In genomic region chr18:25164837-25165791, GRCh38 we compare ENCODE assay signal across 9 cellular contexts.
A peak's percentile ranks its signal among the peaks of the same experiment; 100 is the strongest.
DNase-seq lines count a peak whose midpoint lies in the region; ATAC-seq, FAIRE-seq and TF ChIP-seq lines count a peak whose summit lies in the region.
"Had no signal": no experiment of that assay in that cellular context is flagged by ENCODE, and none has a peak within 500 bp of the region (broad histone marks: within the 10 kb centered on the region; RNA-seq: fewer than 3 reads in every experiment).

No MANE protein-coding gene starts in this region.

- no peaks in the 10 kb centered on the region for H3K9me3 Mint-ChIP-seq in activated T-helper 17 cell treated with anti-CD3 and anti-CD28 coated beads, Interleukin-2, amount 50 U/mL, for 72 hours

- TF ChIP-seq CTCF in upper lobe of left lung (IDR thresholded peaks at IDR 0.05) = peak in 2 of 6 experiments; percentile 8 to 14

- no peak for TF ChIP-seq POLR2A in upper lobe of left lung (IDR thresholded peaks at IDR 0.05)

- H3K27me3 Mint-ChIP-seq in activated T-helper 17 cell treated with anti-CD3 and anti-CD28 coated beads, Interleukin-2, amount 50 U/mL, for 72 hours = peaks cover 3% of the 10 kb centered on the region

- no peak overlapping the region for H3K27ac Mint-ChIP-seq in activated T-helper 17 cell treated with anti-CD3 and anti-CD28 coated beads, Interleukin-2, amount 50 U/mL, for 72 hours

- WGBS in upper lobe of left lung, 2 donors = 20 to 22% methylated on average over 10 of the region's 10 CpGs

- peaks cover 13% of the 10 kb centered on the region for H3K4me1 Mint-ChIP-seq in activated T-helper 17 cell treated with anti-CD3 and anti-CD28 coated beads, Interleukin-2, amount 50 U/mL, for 72 hours

- H3K27ac ChIP-seq in upper lobe of left lung = peak overlapping the region in 1 of 4 donors; percentile 5
- H3K27ac ChIP-seq: HL-60 had no signal

- H3K4me3 Mint-ChIP-seq in activated T-helper 17 cell treated with anti-CD3 and anti-CD28 coated beads, Interleukin-2, amount 50 U/mL, for 72 hours = peak overlapping the region; percentile 58

- H3K36me3 Mint-ChIP-seq in activated T-helper 17 cell treated with anti-CD3 and anti-CD28 coated beads, Interleukin-2, amount 50 U/mL, for 72 hours (ENCODE audit: low read depth) = no peaks in the 10 kb centered on the region

- DNase-seq in Ammon's horn (ENCODE audit: low spot score) = peak; percentile 13
- DNase-seq in iris pigment epithelial cell (ENCODE audit: low read depth) = peak; percentile 24
- DNase-seq in upper lobe of left lung = peak in 1 of 2 donors; percentile 20
- DNase-seq in SKM-1 treated with dmso at 0.1 percent for 144 hours (lab: John Stamatoyannopoulos, UW; ENCODE audit: unreplicated experiment) = no peak
- DNase-seq in HTR-8/SVneo (ENCODE audit: insufficient read length, low spot score) = no peak

- no peak for TF ChIP-seq EP300 in upper lobe of left lung (IDR thresholded peaks at IDR 0.05)

- ATAC-seq in GM19025 (IDR thresholded peaks at IDR 0.05; ENCODE audit: low read depth, unreplicated experiment) = peak; percentile 85
- peak; percentile 84 for ATAC-seq in HG03103 (IDR thresholded peaks at IDR 0.05; ENCODE audit: low read depth, unreplicated experiment)
- ATAC-seq in activated T-helper 17 cell treated with anti-CD3 and anti-CD28 coated beads, Interleukin-2, amount 50 U/mL, for 72 hours (replicated peaks) = no peak
- peak in 1 of 2 donors; percentile 76 for ATAC-seq in upper lobe of left lung (ENCODE audit: low FRiP score in 2 of 2)

- H3K36me3 ChIP-seq in upper lobe of left lung = no peaks in the 10 kb centered on the region

- peak overlapping the region in 3 of 4 donors; percentile 20 to 45 (median 35) for H3K4me3 ChIP-seq in upper lobe of left lung

- no peaks in the 10 kb centered on the region for H3K27me3 ChIP-seq in upper lobe of left lung

- H3K9me3 ChIP-seq in upper lobe of left lung = no peaks in the 10 kb centered on the region

- H3K4me1 ChIP-seq in upper lobe of left lung = peaks cover 0 to 9% (median 5%) of the 10 kb centered on the region in 4 donors

- FAIRE-seq in HTR-8/SVneo (lab: Jason Lieb, UNC) = no peak

Comparison
In these comparisons a context has a peak if more than half of its experiments do, and no peak if none do; other contexts are left out.
1. DNase-seq: peak in Ammon's horn (single experiment) and iris pigment epithelial cell (single experiment); none in SKM-1 treated with dmso at 0.1 percent for 144 hours (single experiment) and HTR-8/SVneo (single experiment).